ENCODE assay signal across 10 cellular contexts in genomic region chr2:98269274-98269673, GRCh38.
DNase-seq lines count a peak whose midpoint lies in the region; ATAC-seq and TF ChIP-seq lines count a peak whose summit lies in the region.
"Had no signal": no experiment of that assay in that cellular context is flagged by ENCODE, and none has a peak within 500 bp of the region (broad histone marks: within the 10 kb centered on the region; RNA-seq: fewer than 3 reads in every experiment).

No MANE protein-coding gene starts in this region.

- no peak overlapping the region for H2BK15ac ChIP-seq in IMR-90 (ENCODE audit: low read depth, low read length)

- WGBS in IMR-90 (ENCODE audit: extremely low coverage in 2 of 2, insufficient read length in 1 of 2), 2 experiments = 0% methylated on average over 1 of the region's 2 CpGs; no CpG with 5 or more reads in 1 of the 2 experiments
- WGBS in smooth muscle cell (ENCODE audit: low lambda C conversion rate) = 21% methylated on average over 2 of the region's 2 CpGs

- CTCF ChIA-PET in IMR-90 (lab: Yijun Ruan, JAX) = interaction anchor here (0.6 to 2.2 kb wide), 17 partner anchors 11 to 569 kb away, joined by 3 to 12 read pairs (median 3); no protein-coding TSS in a partner anchor

- H3K9ac ChIP-seq in IMR-90 (ENCODE audit: low read depth, low read length) (no peak overlapping the region), smooth muscle cell (ENCODE audit: low read depth) (no peak overlapping the region)
- H3K9ac ChIP-seq: BLaER1 treated with 17β-estradiol and CSF1 and Interleukin-3, amounts not matched to agents 10 nM and 100 nM had no signal

- H3K14ac ChIP-seq in IMR-90 (replicated peaks; ENCODE audit: low read depth, low read length) = no peak overlapping the region

- H3K27ac Mint-ChIP-seq in activated T-helper 1 cell treated with anti-CD3 and anti-CD28 coated beads, Interleukin-12 subunit alpha, Interleukin-12 subunit beta, Interleukin-2, Interleukin-4 antibody, amounts not matched to agents 30 ng/mL and 10 ng/mL and 1 ng/mL, durations not matched to agents 14 hours and 24 hours and 36 hours = no peak overlapping the region
- H3K27ac Mint-ChIP-seq: activated naive CD4-positive, alpha-beta T cell treated with anti-CD3 and anti-CD28 coated beads, Interleukin-2, amount 50 U/mL, for 72 hours had no signal

- no peaks in the 10 kb centered on the region for H3K4me1 ChIP-seq in IMR-90 (ENCODE audit: control insufficient read depth, insufficient read depth, low read length)
- H3K4me1 ChIP-seq in smooth muscle cell (ENCODE audit: low read depth) = no peaks in the 10 kb centered on the region
- H3K4me1 ChIP-seq: BLaER1 treated with 17β-estradiol and CSF1 and Interleukin-3, amounts not matched to agents 10 nM and 100 nM had no signal

- H3K36me3 ChIP-seq in IMR-90 (ENCODE audit: control insufficient read depth, insufficient read depth, low read length) (no peaks in the 10 kb centered on the region), smooth muscle cell (ENCODE audit: low read depth) (peaks cover 4% of the 10 kb centered on the region)
- H3K36me3 ChIP-seq: BLaER1 treated with 17β-estradiol and CSF1 and Interleukin-3, amounts not matched to agents 10 nM and 100 nM had no signal

- H3K79me1 ChIP-seq in IMR-90 (ENCODE audit: low read depth in 1 of 2, low read length in 2 of 2) = no peaks in the 10 kb centered on the region

- H4K20me1 ChIP-seq in IMR-90 (ENCODE audit: insufficient read depth, low read length) (no peaks in the 10 kb centered on the region), smooth muscle cell (ENCODE audit: low read depth) (no peaks in the 10 kb centered on the region)
- H4K20me1 ChIP-seq: BLaER1 treated with 17β-estradiol and CSF1 and Interleukin-3, amounts not matched to agents 10 nM and 100 nM had no signal

- H3K27ac ChIP-seq in IMR-90 (ENCODE audit: insufficient read depth, low read length) (no peak overlapping the region), smooth muscle cell (ENCODE audit: low read depth) (no peak overlapping the region)
- H3K27ac ChIP-seq: BLaER1 treated with 17β-estradiol and CSF1 and Interleukin-3, amounts not matched to agents 10 nM and 100 nM had no signal

- no peaks in the 10 kb centered on the region for H3K4me1 Mint-ChIP-seq in activated T-helper 1 cell treated with anti-CD3 and anti-CD28 coated beads, Interleukin-12 subunit alpha, Interleukin-12 subunit beta, Interleukin-2, Interleukin-4 antibody, amounts not matched to agents 30 ng/mL and 10 ng/mL and 1 ng/mL, durations not matched to agents 14 hours and 24 hours and 36 hours (ENCODE audit: low read depth)

- no peak overlapping the region for H3K4me3 Mint-ChIP-seq in activated T-helper 1 cell treated with anti-CD3 and anti-CD28 coated beads, Interleukin-12 subunit alpha, Interleukin-12 subunit beta, Interleukin-2, Interleukin-4 antibody, amounts not matched to agents 30 ng/mL and 10 ng/mL and 1 ng/mL, durations not matched to agents 14 hours and 24 hours and 36 hours

- BruUV-seq in IMR-90 (replicated peaks; lab: Mats Ljungman, UMichigan) = no TSS peak

- H3K27me3 ChIP-seq in IMR-90 (ENCODE audit: control insufficient read depth, insufficient read depth, low read length) = peaks cover 6% of the 10 kb centered on the region
- no peaks in the 10 kb centered on the region for H3K27me3 ChIP-seq in smooth muscle cell (ENCODE audit: low read depth)
- H3K27me3 ChIP-seq: BLaER1 treated with 17β-estradiol and CSF1 and Interleukin-3, amounts not matched to agents 10 nM and 100 nM had no signal

- peaks cover 14% of the 10 kb centered on the region for H3K9me3 Mint-ChIP-seq in activated T-helper 1 cell treated with anti-CD3 and anti-CD28 coated beads, Interleukin-12 subunit alpha, Interleukin-12 subunit beta, Interleukin-2, Interleukin-4 antibody, amounts not matched to agents 30 ng/mL and 10 ng/mL and 1 ng/mL, durations not matched to agents 14 hours and 24 hours and 36 hours

- dilution Hi-C loops in IMR-90 (cut with HindIII; ENCODE audit: low sequenced_read_pairs, unreplicated experiment) = no loop called here

- no peaks in the 10 kb centered on the region for H3K9me1 ChIP-seq in IMR-90 (ENCODE audit: insufficient read depth, low read length)

- peaks cover 10% of the 10 kb centered on the region for H3K27me3 Mint-ChIP-seq in activated T-helper 1 cell treated with anti-CD3 and anti-CD28 coated beads, Interleukin-12 subunit alpha, Interleukin-12 subunit beta, Interleukin-2, Interleukin-4 antibody, amounts not matched to agents 30 ng/mL and 10 ng/mL and 1 ng/mL, durations not matched to agents 14 hours and 24 hours and 36 hours (ENCODE audit: insufficient read depth)

- H3K36me3 Mint-ChIP-seq in activated T-helper 1 cell treated with anti-CD3 and anti-CD28 coated beads, Interleukin-12 subunit alpha, Interleukin-12 subunit beta, Interleukin-2, Interleukin-4 antibody, amounts not matched to agents 30 ng/mL and 10 ng/mL and 1 ng/mL, durations not matched to agents 14 hours and 24 hours and 36 hours (ENCODE audit: low read depth) = peaks cover 1% of the 10 kb centered on the region

- no peak overlapping the region for H2AK9ac ChIP-seq in IMR-90 (replicated peaks; ENCODE audit: low read depth, low read length, poor library complexity)

- H3K79me2 ChIP-seq in smooth muscle cell (ENCODE audit: low read depth) = no peaks in the 10 kb centered on the region

- H3K9me3 ChIP-seq in IMR-90 (ENCODE audit: control insufficient read depth, insufficient read depth, low read length) (no peaks in the 10 kb centered on the region), smooth muscle cell (replicated peaks; ENCODE audit: low read depth) (peaks cover 4% of the 10 kb centered on the region)

- H3K4me2 ChIP-seq in IMR-90 (ENCODE audit: low read depth, low read length) = no peak overlapping the region
- H3K4me2 ChIP-seq in smooth muscle cell = no peak overlapping the region
- H3K4me2 ChIP-seq: BLaER1 treated with 17β-estradiol and CSF1 and Interleukin-3, amounts not matched to agents 10 nM and 100 nM had no signal

- no peak overlapping the region for H2AK5ac ChIP-seq in IMR-90 (ENCODE audit: low read depth, low read length)

- DNase-seq in NCI-H146 (lab: John Stamatoyannopoulos, UW) (peak; percentile 26), NCI-H146 treated with DMSO at 0.1 percent for 48 hours (lab: John Stamatoyannopoulos, UW; ENCODE audit: unreplicated experiment) (no peak), IMR-90 (peak; percentile 63), SKM-1 treated with dmso at 0.1 percent for 144 hours (lab: John Stamatoyannopoulos, UW; ENCODE audit: unreplicated experiment) (peak; percentile 67), glomerular endothelial cell (ENCODE audit: extremely low read depth, low read depth, low spot score) (peak; percentile 18), smooth muscle cell (lab: John Stamatoyannopoulos, UW; ENCODE audit: unreplicated experiment) (no peak)
- DNase-seq in activated T-helper 1 cell treated with anti-CD3 and anti-CD28 coated beads, Interleukin-12 subunit alpha, Interleukin-12 subunit beta, Interleukin-2, Interleukin-4 antibody, amounts not matched to agents 30 ng/mL and 10 ng/mL and 1 ng/mL, durations not matched to agents 14 hours and 24 hours and 36 hours (ENCODE audit: low spot score) = no peak

- intact Hi-C loops in IMR-90 (cut with micrococcal nuclease) = loop anchor here (1.0 kb wide), 3 partner anchors 463 to 569 kb away; no protein-coding TSS in a partner anchor
- intact Hi-C loops in activated T-helper 1 cell treated with anti-CD3 and anti-CD28 coated beads, Interleukin-12 subunit alpha, Interleukin-12 subunit beta, Interleukin-2, Interleukin-4 antibody, amounts not matched to agents 30 ng/mL and 10 ng/mL and 1 ng/mL, durations not matched to agents 14 hours and 24 hours and 36 hours (cut with micrococcal nuclease) = loop anchor here (1.0 to 2.0 kb wide), 3 partner anchors 274 to 558 kb away; partner anchors contain the start of gene TMEM131

- H3K4me3 ChIP-seq in IMR-90 (ENCODE audit: insufficient read depth, low read depth, low read length) = no peak overlapping the region
- H3K4me3 ChIP-seq in smooth muscle cell = no peak overlapping the region
- H3K4me3 ChIP-seq: BLaER1 treated with 17β-estradiol and CSF1 and Interleukin-3, amounts not matched to agents 10 nM and 100 nM had no signal

- H3K18ac ChIP-seq in IMR-90 (ENCODE audit: low read depth, low read length) = no peak overlapping the region

- no peak overlapping the region for H4K5ac ChIP-seq in IMR-90 (ENCODE audit: low read depth, low read length)

- H2AFZ ChIP-seq in IMR-90 (replicated peaks; ENCODE audit: low read length, poor library complexity) (no peak overlapping the region), smooth muscle cell (ENCODE audit: low read depth) (no peak overlapping the region)

- no peak overlapping the region for H3K4ac ChIP-seq in IMR-90 (ENCODE audit: low read depth, low read length)

- no peaks in the 10 kb centered on the region for H3F3A ChIP-seq in smooth muscle cell (ENCODE audit: low read depth)

- POLR2A ChIA-PET in IMR-90 (lab: Charles Lee; ENCODE audit: unreplicated experiment) = no interaction called here

- TF ChIP-seq POLR2A in IMR-90 (IDR thresholded peaks at IDR 0.05; ENCODE audit: low read depth, low read length) = no peak

- TF ChIP-seq RAD21 in IMR-90 (IDR thresholded peaks at IDR 0.05; ENCODE audit: low read length) = peak; percentile 71

- no peak overlapping the region for H2BK120ac ChIP-seq in IMR-90 (ENCODE audit: low read depth, low read length)

- H3K56ac ChIP-seq in IMR-90 (ENCODE audit: extremely low read depth, insufficient read depth, low read length) = no peak overlapping the region

- ATAC-seq in IMR-90 (ENCODE audit: low read depth) = peak; percentile 95
- no peak for ATAC-seq in HG02763 (IDR thresholded peaks at IDR 0.05; ENCODE audit: unreplicated experiment)

- no peak overlapping the region for H2BK20ac ChIP-seq in IMR-90 (ENCODE audit: low read depth, low read length)

- no peak overlapping the region for H4K91ac ChIP-seq in IMR-90 (ENCODE audit: insufficient read depth, low read depth, low read length)

- TF ChIP-seq CTCF in IMR-90 (conservative IDR thresholded peaks at IDR 0.05; ENCODE audit: low read depth, low read length) (peak; percentile 67), smooth muscle cell (IDR thresholded peaks at IDR 0.05; ENCODE audit: borderline replicate concordance, insufficient read depth, poor library complexity, severe bottlenecking) (peak; percentile 54)

- in situ Hi-C loops in IMR-90 (cut with MboI; ENCODE audit: low sequenced_read_pairs) = no loop called here

- H2BK5ac ChIP-seq in IMR-90 (ENCODE audit: low read depth, low read length, poor library complexity, severe bottlenecking) = no peak overlapping the region

- H4K8ac ChIP-seq in IMR-90 (ENCODE audit: low read depth in 2 of 2, low read length in 2 of 2) = no peak overlapping the region

- H3K23ac ChIP-seq in IMR-90 (ENCODE audit: low read depth, low read length) = no peak overlapping the region

TF ChIP-seq in IMR-90, 13 proteins besides CTCF, POLR2A, EP300 and RAD21 (continues in another document):
- TF ChIP-seq MXI1 (IDR thresholded peaks at IDR 0.05; ENCODE audit: borderline replicate concordance, low read depth, low read length) (no peak), NFE2L2 (IDR thresholded peaks at IDR 0.05; ENCODE audit: low read depth, low read length) (no peak)

Comparison
In these comparisons a context has a peak if more than half of its experiments do, and no peak if none do; other contexts are left out.
1. DNase-seq: peak in NCI-H146 (single experiment), IMR-90 (single experiment), SKM-1 treated with dmso at 0.1 percent for 144 hours (single experiment) and glomerular endothelial cell (single experiment); none in NCI-H146 treated with DMSO at 0.1 percent for 48 hours (single experiment), smooth muscle cell (single experiment) and activated T-helper 1 cell treated with anti-CD3 and anti-CD28 coated beads, Interleukin-12 subunit alpha, Interleukin-12 subunit beta, Interleukin-2, Interleukin-4 antibody, amounts not matched to agents 30 ng/mL and 10 ng/mL and 1 ng/mL, durations not matched to agents 14 hours and 24 hours and 36 hours (single experiment).